In the genomic region with DNA sequence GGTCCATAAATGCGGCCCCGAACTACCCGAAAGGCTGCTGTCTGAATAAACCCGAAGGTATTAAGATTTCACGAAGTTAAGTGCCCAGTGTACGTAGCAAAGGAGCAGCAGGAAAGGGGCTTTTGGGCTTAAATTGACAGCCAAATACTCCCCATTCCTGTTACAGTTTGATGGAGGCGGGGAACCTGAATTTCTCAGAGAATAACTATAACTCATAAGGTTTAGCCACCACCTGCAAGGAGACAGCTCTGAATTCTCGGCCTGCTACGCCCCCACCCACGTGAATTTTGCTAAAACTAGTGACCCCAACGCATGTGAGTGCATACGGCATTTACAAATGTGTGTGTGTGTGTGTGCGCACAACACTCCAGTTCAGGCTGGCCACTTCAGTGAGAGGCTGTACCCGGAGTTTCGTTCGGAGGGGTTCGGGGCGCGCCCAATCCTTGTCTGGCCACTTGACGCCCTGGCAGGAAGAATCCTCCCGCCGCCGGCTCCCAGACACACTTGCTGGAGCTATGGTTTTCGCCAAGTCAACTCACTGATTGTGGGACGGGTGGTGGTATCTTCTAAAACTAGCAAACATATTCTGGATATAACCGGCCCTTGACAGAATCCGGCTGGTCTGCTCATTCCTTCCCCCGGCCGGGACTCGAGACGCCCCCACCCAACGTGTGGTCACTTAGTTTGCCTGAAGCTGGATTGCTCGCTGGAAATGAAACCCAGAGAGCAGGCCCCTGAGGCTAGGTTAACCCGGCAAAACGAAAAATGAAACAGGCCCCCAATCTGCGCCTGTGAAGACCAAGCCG, we compare ENCODE assay signal across 8 cellular contexts. TPM values are rescaled to one million over a fixed set of nuclear protein-coding genes. Genes with fewer than 3 reads are reported as not detected.
DNase-seq lines count a peak whose midpoint lies in the region; ATAC-seq lines count a peak whose summit lies in the region.

No MANE protein-coding gene starts in this region.

- peaks cover 0 to 19% (median 14%) of the 10 kb centered on the region in 11 experiments; a peak in 8 of 22 replicates for H4K20me1 ChIP-seq in BLaER1 treated with 17β-estradiol and CSF1 and Interleukin-3, amounts not matched to agents 10 nM and 100 nM

- ATAC-seq in natural killer cell treated with Interleukin-12 subunit alpha and Interleukin-12 subunit beta and Interleukin-15 and Interleukin-18, amount 100 ng/mL, for 72 hours = no peak
- ATAC-seq in GM19397 (IDR thresholded peaks at IDR 0.05; ENCODE audit: unreplicated experiment) (no peak), HG02798 (IDR thresholded peaks at IDR 0.05; ENCODE audit: poor library complexity, unreplicated experiment) (no peak)

- no peaks in the 10 kb centered on the region for H3K27me3 Mint-ChIP-seq in natural killer cell treated with Interleukin-12 subunit alpha and Interleukin-12 subunit beta and Interleukin-15 and Interleukin-18, amount 100 ng/mL, for 72 hours

- DNase-seq in ecto neural progenitor cell (ENCODE audit: low spot score) (peak; percentile 61), activated gamma-delta T cell (lab: John Stamatoyannopoulos, UW) (no peak)
- no peak for DNase-seq in natural killer cell treated with Interleukin-12 subunit alpha and Interleukin-12 subunit beta and Interleukin-15 and Interleukin-18, amount 100 ng/mL, for 72 hours (ENCODE audit: low spot score)
- no peak for DNase-seq in effector CD4-positive, alpha-beta T cell

- peaks cover 0 to 51% (median 48%) of the 10 kb centered on the region in 11 experiments; a peak in 18 of 22 replicates for H3K36me3 ChIP-seq in BLaER1 treated with 17β-estradiol and CSF1 and Interleukin-3, amounts not matched to agents 10 nM and 100 nM
- no peaks in the 10 kb centered on the region for H3K36me3 ChIP-seq in HUES48 (ENCODE audit: control insufficient read depth, insufficient read depth, low read length)

- peak overlapping the region; percentile 99 for H3K4me3 Mint-ChIP-seq in natural killer cell treated with Interleukin-12 subunit alpha and Interleukin-12 subunit beta and Interleukin-15 and Interleukin-18, amount 100 ng/mL, for 72 hours

- peak overlapping the region; percentile 88 to 96 for H3K27ac Mint-ChIP-seq in natural killer cell treated with Interleukin-12 subunit alpha and Interleukin-12 subunit beta and Interleukin-15 and Interleukin-18, amount 100 ng/mL, for 72 hours

- peaks cover 18 to 65% (median 49%) of the 10 kb centered on the region in 10 experiments for H3K4me1 ChIP-seq in BLaER1 treated with 17β-estradiol and CSF1 and Interleukin-3, amounts not matched to agents 10 nM and 100 nM
- peaks cover 25% of the 10 kb centered on the region; the same call in 1 of the 2 replicates for H3K4me1 ChIP-seq in HUES48 (ENCODE audit: control insufficient read depth, insufficient read depth, low read length)

- peak overlapping the region; percentile 97 to 100 (median 99) for H3K4me2 ChIP-seq in BLaER1 treated with 17β-estradiol and CSF1 and Interleukin-3, amounts not matched to agents 10 nM and 100 nM

- peaks cover 0 to 22% (median 14%) of the 10 kb centered on the region in 11 experiments; a peak in 14 of 22 replicates for H3K9me3 ChIP-seq in BLaER1 treated with 17β-estradiol and CSF1 and Interleukin-3, amounts not matched to agents 10 nM and 100 nM (replicated peaks in 1 of 11)
- H3K9me3 ChIP-seq in HUES48 (ENCODE audit: control insufficient read depth, insufficient read depth, low read length) = no peaks in the 10 kb centered on the region; the same call in 1 of the 2 replicates

- H3K27ac ChIP-seq in BLaER1 treated with 17β-estradiol and CSF1 and Interleukin-3, amounts not matched to agents 10 nM and 100 nM = peak overlapping the region in 5 of 11 experiments; percentile 86 to 94 (median 94); a peak in 7 of 22 replicates
- no peak overlapping the region for H3K27ac ChIP-seq in HUES48 (ENCODE audit: low read depth, low read length)

- peaks cover 49 to 52% of the 10 kb centered on the region in 2 donors for H3K4me1 Mint-ChIP-seq in natural killer cell treated with Interleukin-12 subunit alpha and Interleukin-12 subunit beta and Interleukin-15 and Interleukin-18, amount 100 ng/mL, for 72 hours (ENCODE audit: low read depth in 2 of 2)

- peak overlapping the region in 8 of 11 experiments; percentile 84 to 93 (median 90); a peak in 15 of 22 replicates for H3K9ac ChIP-seq in BLaER1 treated with 17β-estradiol and CSF1 and Interleukin-3, amounts not matched to agents 10 nM and 100 nM
- H3K9ac ChIP-seq in HUES48 (ENCODE audit: low read depth, low read length) = no peak overlapping the region

- H3K9me3 Mint-ChIP-seq in natural killer cell treated with Interleukin-12 subunit alpha and Interleukin-12 subunit beta and Interleukin-15 and Interleukin-18, amount 100 ng/mL, for 72 hours = no peaks in the 10 kb centered on the region

- peaks cover 16 to 51% (median 20%) of the 10 kb centered on the region in 11 experiments; a peak in 19 of 22 replicates for H3K27me3 ChIP-seq in BLaER1 treated with 17β-estradiol and CSF1 and Interleukin-3, amounts not matched to agents 10 nM and 100 nM
- peaks cover 99% of the 10 kb centered on the region for H3K27me3 ChIP-seq in HUES48 (ENCODE audit: control insufficient read depth, insufficient read depth, low read length)

- peak overlapping the region in 9 of 10 experiments; percentile 70 to 90 (median 77); a peak in 17 of 20 replicates for H3K4me3 ChIP-seq in BLaER1 treated with 17β-estradiol and CSF1 and Interleukin-3, amounts not matched to agents 10 nM and 100 nM
- H3K4me3 ChIP-seq in HUES48 (ENCODE audit: low read depth, low read length) = peak overlapping the region; percentile 51; the same call in 1 of the 2 replicates

- peaks cover 23% of the 10 kb centered on the region for H3K36me3 Mint-ChIP-seq in natural killer cell treated with Interleukin-12 subunit alpha and Interleukin-12 subunit beta and Interleukin-15 and Interleukin-18, amount 100 ng/mL, for 72 hours

RNA-seq across cellular contexts. Expression of gene GFI1, which starts 4.9 kb away (rescaled TPM):
- 10 to 100 TPM; 35.4 to 78.5 TPM for total RNA-seq in natural killer cell treated with Interleukin-12 subunit alpha and Interleukin-12 subunit beta and Interleukin-15 and Interleukin-18, amount 100 ng/mL, for 72 hours
